17 cellular contexts compared by ENCODE assay signal in genomic region chr20:56221186-56221585, GRCh38. TPM values are rescaled to one million over a fixed set of nuclear protein-coding genes. Genes with fewer than 3 reads are reported as not detected.
"Had no signal": no experiment of that assay in that cellular context is flagged by ENCODE, and none has a peak within 500 bp of the region (broad histone marks: within the 10 kb centered on the region; RNA-seq: fewer than 3 reads in every experiment).

No MANE protein-coding gene starts in this region.

RNA-seq across cellular contexts. Expression of gene MC3R, which starts 27.3 kb away (rescaled TPM):
- total RNA-seq: activated B cell treated with CpG ODN at 0.5 μM for 24 hours; activated CD8-positive, alpha-beta T cell treated with anti-CD3 and anti-CD28 coated beads for 36 hours; activated T-cell treated with anti-CD3 and anti-CD28 coated beads, Interleukin-2, amount 50 U/mL, for 4 hours; activated T-helper 17 cell treated with anti-CD3 and anti-CD28 coated beads, Interleukin-2, amount 50 U/mL, for 72 hours; endothelial cell of umbilical vein; esophagus squamous epithelium; gastrocnemius medialis; lower leg skin; naive thymus-derived CD8-positive, alpha-beta T cell; neural crest cell; pancreas; prostate gland; sciatic nerve; subcutaneous adipose tissue; thoracic aorta; upper lobe of left lung had no signal
- polyA plus RNA-seq: endothelial cell of umbilical vein; keratinocyte; naive thymus-derived CD8-positive, alpha-beta T cell; pancreas had no signal
